ENCODE assay signal across 29 cellular contexts in genomic region chr7:107980171-107980570, GRCh38. TPM values are rescaled to one million over a fixed set of nuclear protein-coding genes. Genes with fewer than 3 reads are reported as not detected.
"Had no signal": no experiment of that assay in that cellular context is flagged by ENCODE, and none has a peak within 500 bp of the region (broad histone marks: within the 10 kb centered on the region; RNA-seq: fewer than 3 reads in every experiment).

No MANE protein-coding gene starts in this region.

- H3K9me3 Mint-ChIP-seq: naive thymus-derived CD4-positive, alpha-beta T cell; natural killer cell; nephron progenitor cell; neural crest cell; stimulated activated effector memory CD8-positive, alpha-beta T cell treated with anti-CD3 and anti-CD28 coated beads, Interleukin-12 subunit alpha, Interleukin-12 subunit beta, amount 100 ng/mL, for 72 hours; stimulated activated naive B cell treated with anti-CD40 and anti-IgM and Interleukin-4, amounts not matched to agents 10 μg/mL and 1 μg/mL and 100 μg/mL, for 72 hours; stimulated activated naive CD8-positive, alpha-beta T cell treated with anti-CD3 and anti-CD28 coated beads, Interleukin-15, Interleukin-2, amounts not matched to agents 100 ng/mL and 50 ng/mL, for 24 hours had no signal

- H2AFZ ChIP-seq: parathyroid adenoma had no signal

- ATAC-seq: naive thymus-derived CD4-positive, alpha-beta T cell; natural killer cell; psoas muscle; right cardiac atrium; right lobe of liver; stimulated activated effector memory CD8-positive, alpha-beta T cell treated with anti-CD3 and anti-CD28 coated beads, Interleukin-12 subunit alpha, Interleukin-12 subunit beta, amount 100 ng/mL, for 72 hours; stimulated activated naive B cell treated with anti-CD40 and anti-IgM and Interleukin-4, amounts not matched to agents 10 μg/mL and 1 μg/mL and 100 μg/mL, for 72 hours had no signal

- H3K4me1 Mint-ChIP-seq: naive thymus-derived CD4-positive, alpha-beta T cell; natural killer cell; nephron progenitor cell; stimulated activated effector memory CD8-positive, alpha-beta T cell treated with anti-CD3 and anti-CD28 coated beads, Interleukin-12 subunit alpha, Interleukin-12 subunit beta, amount 100 ng/mL, for 72 hours; stimulated activated naive B cell treated with anti-CD40 and anti-IgM and Interleukin-4, amounts not matched to agents 10 μg/mL and 1 μg/mL and 100 μg/mL, for 72 hours had no signal

- H3K27ac Mint-ChIP-seq: natural killer cell; nephron progenitor cell; progenitor cell of endocrine pancreas; stimulated activated effector memory CD8-positive, alpha-beta T cell treated with anti-CD3 and anti-CD28 coated beads, Interleukin-12 subunit alpha, Interleukin-12 subunit beta, amount 100 ng/mL, for 72 hours; stimulated activated naive B cell treated with anti-CD40 and anti-IgM and Interleukin-4, amounts not matched to agents 10 μg/mL and 1 μg/mL and 100 μg/mL, for 72 hours; stimulated activated naive CD8-positive, alpha-beta T cell treated with anti-CD3 and anti-CD28 coated beads, Interleukin-15, Interleukin-2, amounts not matched to agents 100 ng/mL and 50 ng/mL, for 24 hours had no signal

- H3K4me3 ChIP-seq: ovary, psoas muscle, right lobe of liver, sigmoid colon, stomach, thoracic aorta, thyroid gland, tibial nerve, upper lobe of left lung, vagina had no signal

- H3K27ac ChIP-seq: neutrophil, ovary, parathyroid adenoma, psoas muscle, right lobe of liver, thoracic aorta, thyroid gland, vagina had no signal

- H3K4me1 ChIP-seq: parathyroid adenoma, psoas muscle, right lobe of liver had no signal

- H3K9me3 ChIP-seq: neutrophil, ovary, psoas muscle, right lobe of liver, sigmoid colon, stomach, thoracic aorta, thyroid gland, tibial nerve, upper lobe of left lung, vagina had no signal

- H3K79me2 ChIP-seq: parathyroid adenoma had no signal

- H3K4me3 Mint-ChIP-seq: naive thymus-derived CD4-positive, alpha-beta T cell; natural killer cell; nephron progenitor cell; neural crest cell; stimulated activated effector memory CD8-positive, alpha-beta T cell treated with anti-CD3 and anti-CD28 coated beads, Interleukin-12 subunit alpha, Interleukin-12 subunit beta, amount 100 ng/mL, for 72 hours; stimulated activated naive B cell treated with anti-CD40 and anti-IgM and Interleukin-4, amounts not matched to agents 10 μg/mL and 1 μg/mL and 100 μg/mL, for 72 hours; stimulated activated naive CD8-positive, alpha-beta T cell treated with anti-CD3 and anti-CD28 coated beads, Interleukin-15, Interleukin-2, amounts not matched to agents 100 ng/mL and 50 ng/mL, for 24 hours had no signal

- H3K27me3 Mint-ChIP-seq: progenitor cell of endocrine pancreas had no signal

- DNase-seq: naive thymus-derived CD4-positive, alpha-beta T cell; natural killer cell; nephron progenitor cell; nucleus accumbens; ovary; posterior cingulate gyrus; psoas muscle; right cardiac atrium; right lobe of liver; small intestine; stimulated activated CD4-positive, alpha-beta T cell treated with anti-CD3 and anti-CD28 coated beads, Interleukin-15, amount 100 ng/mL, for 24 hours; stimulated activated CD4-positive, alpha-beta T cell treated with anti-CD3 and anti-CD28 coated beads, Interleukin-2, amount 100 ng/mL, for 24 hours; stimulated activated CD4-positive, alpha-beta T cell treated with anti-CD3 and anti-CD28 coated beads, Interleukin-2, amount 100 ng/mL, for 48 hours; stimulated activated CD4-positive, alpha-beta T cell treated with anti-CD3 and anti-CD28 coated beads, Interleukin-4, amount 100 ng/mL, for 24 hours; stimulated activated naive B cell treated with anti-CD40 and anti-IgM and Interleukin-4, amounts not matched to agents 10 μg/mL and 1 μg/mL and 100 μg/mL, for 72 hours; stimulated activated naive CD4-positive, alpha-beta T cell treated with Interleukin-2 at 50 U/mL for 16 hours; stomach; thyroid gland; upper lobe of left lung had no signal

- H3K36me3 ChIP-seq: neutrophil, ovary had no signal

- H3K9ac ChIP-seq: parathyroid adenoma had no signal

- H3K36me3 Mint-ChIP-seq: naive thymus-derived CD4-positive, alpha-beta T cell; natural killer cell; stimulated activated effector memory CD8-positive, alpha-beta T cell treated with anti-CD3 and anti-CD28 coated beads, Interleukin-12 subunit alpha, Interleukin-12 subunit beta, amount 100 ng/mL, for 72 hours; stimulated activated naive B cell treated with anti-CD40 and anti-IgM and Interleukin-4, amounts not matched to agents 10 μg/mL and 1 μg/mL and 100 μg/mL, for 72 hours had no signal

- H3K27me3 ChIP-seq: ovary, right lobe of liver, sigmoid colon, stomach, thyroid gland, tibial nerve, upper lobe of left lung, vagina had no signal

RNA-seq across cellular contexts. Expression of gene LAMB1, which starts 22.8 kb away (rescaled TPM):
- total RNA-seq: naive thymus-derived CD4-positive, alpha-beta T cell; natural killer cell had no signal
